Comparison of ENCODE assay signal across 8 cellular contexts in the genomic region with DNA sequence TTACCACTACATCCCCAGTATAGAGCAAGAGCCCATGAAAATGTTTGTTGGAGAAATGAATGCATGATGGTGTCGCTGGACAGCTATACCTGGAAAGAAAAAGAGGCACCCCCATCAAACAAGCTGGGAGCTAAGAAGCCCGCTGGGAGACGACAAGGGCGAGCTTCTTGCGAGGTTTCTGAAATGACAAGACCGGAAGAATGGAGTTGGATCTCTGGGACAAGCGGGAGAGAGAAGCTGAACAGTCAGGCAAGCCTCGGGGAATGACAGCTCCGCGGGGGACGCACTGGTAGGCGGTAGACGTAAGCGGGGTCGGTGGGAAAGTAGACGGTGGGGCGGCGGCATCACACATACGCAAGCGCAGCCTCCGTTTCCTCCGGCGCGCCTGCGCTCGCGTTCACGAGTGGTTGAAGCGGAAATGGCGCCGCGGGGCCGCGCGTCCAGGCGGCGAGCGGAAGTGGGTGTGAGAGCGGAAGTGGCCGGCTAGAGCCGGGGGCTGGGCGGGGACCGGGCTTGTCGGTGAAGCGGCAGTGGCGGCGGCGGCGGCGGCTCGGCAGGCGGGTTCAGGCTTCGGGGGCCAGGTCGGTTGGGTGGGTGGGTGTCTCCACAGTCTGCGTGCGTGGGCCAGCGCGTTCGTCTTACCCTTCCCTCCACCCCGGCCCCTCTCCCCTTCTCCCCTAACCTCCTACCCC. TPM values are rescaled to one million over a fixed set of nuclear protein-coding genes. Genes with fewer than 3 reads are reported as not detected.
DNase-seq lines count a peak whose midpoint lies in the region; ATAC-seq and TF ChIP-seq lines count a peak whose summit lies in the region.

A gene (plus strand): TSS at position 516 of the 692 bp plus-strand sequence. CDS start 282 bp downstream, outside the sequence.

- peak within 1 kb of the TSS; percentile 91 for H3K4me3 Mint-ChIP-seq in CD8-positive, alpha-beta T cell

- peak within 1 kb of the TSS; percentile 97 for H3K4me3 ChIP-seq in CD8-positive, alpha-beta T cell (ENCODE audit: low read depth, low read length)
- peak within 1 kb of the TSS; percentile 92 for H3K4me3 ChIP-seq in lower lobe of right lung

- peaks cover 36% of the 10 kb centered on the region for H3K4me1 ChIP-seq in CD8-positive, alpha-beta T cell (ENCODE audit: insufficient read depth, low read length)
- peaks cover 42% of the 10 kb centered on the region for H3K4me1 ChIP-seq in lower lobe of right lung

- H3K36me3 Mint-ChIP-seq in CD8-positive, alpha-beta T cell: peaks cover 35% of the 10 kb centered on the region

- H3K36me3 ChIP-seq in CD8-positive, alpha-beta T cell (ENCODE audit: insufficient read depth, low read length): peaks cover 5% of the 10 kb centered on the region
- peaks cover 9% of the 10 kb centered on the region for H3K36me3 ChIP-seq in lower lobe of right lung

- no peak for TF ChIP-seq CTCF in CD8-positive, alpha-beta T cell (IDR thresholded peaks at IDR 0.05)
- no peak for TF ChIP-seq CTCF in lower lobe of right lung (IDR thresholded peaks at IDR 0.05)

- peaks cover 45% of the 10 kb centered on the region for H3K4me1 Mint-ChIP-seq in CD8-positive, alpha-beta T cell (ENCODE audit: low read depth)

- peak; percentile 90 to 98 (median 94) for DNase-seq in CD8-positive, alpha-beta T cell
- peak; percentile 51 for DNase-seq in HS-27A (ENCODE audit: low read depth)
- DNase-seq in NK-92 treated with Interleukin-12 subunit alpha and Interleukin-12 subunit beta, amount 100 ng/mL, for 24 hours (lab: John Stamatoyannopoulos, UW): peak; percentile 89
- DNase-seq in activated CD8-positive, alpha-beta memory T cell treated with anti-CD3 and anti-CD28 coated beads for 24 hours: peak; percentile 97
- peak; percentile 89 for DNase-seq in effector CD4-positive, alpha-beta T cell
- peak; percentile 97 for DNase-seq in lower lobe of right lung
- DNase-seq in stimulated activated CD4-positive, alpha-beta T cell treated with anti-CD3 and anti-CD28 coated beads, TNF-alpha, amount 100 ng/mL, for 1 hour (ENCODE audit: low read depth in 3 of 3, low spot score in 1 of 3): peak; percentile 83 to 89 (median 88)

- H3K27me3 ChIP-seq in CD8-positive, alpha-beta T cell (ENCODE audit: insufficient read depth, low read length): no peaks in the 10 kb centered on the region
- H3K27me3 ChIP-seq in lower lobe of right lung (ENCODE audit: low read depth): no peaks in the 10 kb centered on the region

- H3K27me3 Mint-ChIP-seq in CD8-positive, alpha-beta T cell (ENCODE audit: low read depth): no peaks in the 10 kb centered on the region

- H3K27ac ChIP-seq in CD8-positive, alpha-beta T cell (ENCODE audit: low read depth, low read length): peak within 1 kb of the TSS; percentile 87
- peak within 1 kb of the TSS; percentile 95 for H3K27ac ChIP-seq in lower lobe of right lung

- intact Hi-C loops in CD8-positive, alpha-beta T cell (cut with DNase I, micrococcal nuclease): loop anchor here (1.0 to 5.0 kb wide), 13 partner anchors 8 to 1170 kb away; a partner anchor contains a TSS
- intact Hi-C loops in lower lobe of right lung (cut with DNase I): no loop called here

- H3K9me3 Mint-ChIP-seq in CD8-positive, alpha-beta T cell: no peaks in the 10 kb centered on the region

- CTCF ChIA-PET in CD8-positive, alpha-beta T cell (lab: Charles Lee): interaction anchor here (1.1 to 1.7 kb wide), 5 partner anchors 13 to 69 kb away, joined by 3 to 7 read pairs (median 5); no protein-coding TSS in a partner anchor

- peak; percentile 78 for ATAC-seq in CD8-positive, alpha-beta T cell
- peak; percentile 62 for ATAC-seq in GM19467 (IDR thresholded peaks at IDR 0.05; ENCODE audit: unreplicated experiment)
- ATAC-seq in lower lobe of right lung: peak; percentile 97

- H3K27ac Mint-ChIP-seq in CD8-positive, alpha-beta T cell: peak within 1 kb of the TSS; percentile 97

- H3K9me3 ChIP-seq in CD8-positive, alpha-beta T cell (ENCODE audit: low read length): no peaks in the 10 kb centered on the region
- no peaks in the 10 kb centered on the region for H3K9me3 ChIP-seq in lower lobe of right lung

- POLR2A ChIA-PET in CD8-positive, alpha-beta T cell (lab: Charles Lee): interaction anchor here (0.6 to 7.9 kb wide), 7 partner anchors 13 to 74 kb away, joined by 3 to 94 read pairs (median 4); a partner anchor contains a TSS

RNA-seq across cellular contexts. Expression of the gene that starts here (rescaled TPM):
- 100 to 1,000 TPM; 521 to 547 TPM for total RNA-seq in CD8-positive, alpha-beta T cell
- 382 TPM for total RNA-seq in lower lobe of right lung

Comparison
In these comparisons a context has a peak if more than half of its experiments do, and no peak if none do; other contexts are left out.
1. Peak in every context shown above with its lines: DNase-seq, ATAC-seq, H3K4me3 ChIP-seq and H3K27ac ChIP-seq.